Comparison of ENCODE assay signal across 18 cellular contexts in the genomic region with DNA sequence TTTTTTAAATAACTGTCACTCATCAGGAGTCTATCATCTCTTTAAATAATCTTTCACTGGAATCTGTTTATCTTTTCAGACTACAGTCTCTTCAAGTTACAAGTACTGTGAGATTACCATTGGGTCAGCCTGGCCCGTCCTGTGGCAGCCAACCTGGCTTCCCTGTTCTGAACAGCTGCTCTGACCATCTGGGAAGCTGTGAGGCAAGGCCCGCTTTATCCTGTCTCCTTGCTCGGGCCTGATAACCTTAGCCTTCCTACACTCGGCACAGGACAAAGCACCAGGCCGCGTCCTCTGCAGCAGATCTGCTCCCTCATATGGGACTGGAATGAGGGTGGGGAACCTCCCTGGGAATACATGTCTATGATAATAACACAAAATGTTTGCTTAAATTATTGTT.
DNase-seq lines count a peak whose midpoint lies in the region; ATAC-seq and TF ChIP-seq lines count a peak whose summit lies in the region.
"Had no signal": no experiment of that assay in that cellular context is flagged by ENCODE, and none has a peak within 500 bp of the region (broad histone marks: within the 10 kb centered on the region; RNA-seq: fewer than 3 reads in every experiment).

No MANE protein-coding gene starts in this region.

- DNase-seq in GM23338 (ENCODE audit: low spot score) (peak; percentile 42), NCI-H2171 (lab: John Stamatoyannopoulos, UW) (peak; percentile 17), adrenal gland (peak in 2 of 7 donors; percentile 18 to 20), prostate gland (ENCODE audit: low spot score) (no peak), hypothalamus (lab: John Stamatoyannopoulos, UW) (no peak)
- DNase-seq: activated T-cell treated with anti-CD3 and anti-CD28 coated beads, Interleukin-2, amount 50 U/mL, for 4 hours; CD8-positive, alpha-beta memory T cell; effector memory CD8-positive, alpha-beta T cell; left colon; MG63; NCI-H2227 treated with DMSO at 0.1 percent for 48 hours; stimulated activated CD4-positive, alpha-beta T cell treated with anti-CD3 and anti-CD28 coated beads, Interleukin-12 subunit alpha, Interleukin-12 subunit beta, amount 100 ng/mL, for 4 hours; thyroid gland had no signal

- no peaks in the 10 kb centered on the region for H3K9me2 ChIP-seq in GM23338 (ENCODE audit: insufficient read depth)

- peaks cover 4% of the 10 kb centered on the region; the same call in 2 of the 3 replicates for H3K36me3 Mint-ChIP-seq in GM23338 (ENCODE audit: low read depth)
- H3K36me3 Mint-ChIP-seq: brain had no signal

- H2AFZ ChIP-seq in GM23338: no peak overlapping the region

- H3F3A ChIP-seq in GM23338 (replicated peaks; ENCODE audit: low read depth): no peaks in the 10 kb centered on the region

- ATAC-seq in GM23338 (peak; percentile 65), HG03045 (IDR thresholded peaks at IDR 0.05; ENCODE audit: unreplicated experiment) (no peak), HG02870 (IDR thresholded peaks at IDR 0.05; ENCODE audit: unreplicated experiment) (no peak)
- ATAC-seq: activated T-cell treated with anti-CD3 and anti-CD28 coated beads, Interleukin-2, amount 50 U/mL, for 4 hours; effector memory CD8-positive, alpha-beta T cell; left colon had no signal

- H3K4me1 Mint-ChIP-seq in GM23338: peaks cover 49% of the 10 kb centered on the region

- H3K9me3 ChIP-seq in adrenal gland (replicated peaks in 1 of 3): no peaks in the 10 kb centered on the region
- no peaks in the 10 kb centered on the region for H3K9me3 ChIP-seq in mesodermal cell (ENCODE audit: control insufficient read depth, low read length)
- H3K9me3 ChIP-seq in prostate gland: no peaks in the 10 kb centered on the region
- H3K9me3 ChIP-seq: HAP-1, MG63, thyroid gland had no signal

- H3K27me3 ChIP-seq in GM23338 (ENCODE audit: insufficient read depth): no peaks in the 10 kb centered on the region
- H3K27me3 ChIP-seq in adrenal gland: no peaks in the 10 kb centered on the region
- no peaks in the 10 kb centered on the region for H3K27me3 ChIP-seq in prostate gland (replicated peaks; ENCODE audit: insufficient read depth)
- H3K27me3 ChIP-seq: MG63, thyroid gland had no signal

- peak overlapping the region; percentile 71; the same call in 1 of the 2 replicates for H3K27ac Mint-ChIP-seq in GM23338

- TF ChIP-seq CTCF in GM23338 (conservative IDR thresholded peaks at IDR 0.05; ENCODE audit: low read depth in 2 of 2) (no peak), adrenal gland (IDR thresholded peaks at IDR 0.05) (no peak), prostate gland (IDR thresholded peaks at IDR 0.05) (no peak)

- H3K4me3 ChIP-seq in GM23338 (no peak overlapping the region), adrenal gland (no peak overlapping the region), mesodermal cell (ENCODE audit: extremely low read depth, insufficient read depth, low read length, poor library complexity, severe bottlenecking) (no peak overlapping the region), prostate gland (no peak overlapping the region)
- H3K4me3 ChIP-seq: HAP-1, MG63, thyroid gland had no signal

- peaks cover 51% of the 10 kb centered on the region for H3K4me1 ChIP-seq in GM23338 (ENCODE audit: insufficient read depth)
- H3K4me1 ChIP-seq in adrenal gland (replicated peaks in 1 of 2): peaks cover 25 to 31% of the 10 kb centered on the region in 2 donors
- H3K4me1 ChIP-seq in mesodermal cell (ENCODE audit: control insufficient read depth, insufficient read depth, low read length, poor library complexity, severe bottlenecking): peaks cover 29% of the 10 kb centered on the region
- no peaks in the 10 kb centered on the region for H3K4me1 ChIP-seq in prostate gland (replicated peaks)
- H3K4me1 ChIP-seq: thyroid gland had no signal

- peaks cover 3% of the 10 kb centered on the region; the same call in 1 of the 3 replicates for H3K9me3 Mint-ChIP-seq in GM23338
- H3K9me3 Mint-ChIP-seq: activated T-cell treated with anti-CD3 and anti-CD28 coated beads, Interleukin-2, amount 50 U/mL, for 4 hours; brain; CD8-positive, alpha-beta memory T cell; effector memory CD8-positive, alpha-beta T cell had no signal

- WGBS in adrenal gland, 4 donors: 82 to 92% (median 83%) methylated on average over 6 of the region's 6 CpGs
- 75 to 89% methylated on average over 3 of the region's 6 CpGs for WGBS in mesodermal cell (ENCODE audit: insufficient coverage in 2 of 2), 2 experiments
- WGBS in prostate gland: 82% methylated on average over 6 of the region's 6 CpGs

- peaks cover 38% of the 10 kb centered on the region for H3K79me2 ChIP-seq in GM23338 (replicated peaks; ENCODE audit: insufficient read depth)

- no peaks in the 10 kb centered on the region for H3K27me3 Mint-ChIP-seq in GM23338 (ENCODE audit: insufficient read depth, low read depth, poor library complexity)
- H3K27me3 Mint-ChIP-seq: brain had no signal

- TF ChIP-seq POLR2A in adrenal gland (IDR thresholded peaks at IDR 0.05) (no peak), prostate gland (IDR thresholded peaks at IDR 0.05) (no peak)

- no peak overlapping the region for H3K4me3 Mint-ChIP-seq in GM23338
- H3K4me3 Mint-ChIP-seq: activated T-cell treated with anti-CD3 and anti-CD28 coated beads, Interleukin-2, amount 50 U/mL, for 4 hours; brain had no signal

- intact Hi-C loops in adrenal gland (cut with DNase I): no loop called here
- intact Hi-C loops in prostate gland (cut with DNase I): no loop called here

- H3K27ac ChIP-seq in GM23338 (ENCODE audit: low read depth): peak overlapping the region; percentile 94; the same call in 1 of the 2 replicates
- peak overlapping the region in 4 of 5 donors; percentile 76 to 94 (median 88) for H3K27ac ChIP-seq in adrenal gland
- peak overlapping the region; percentile 32 for H3K27ac ChIP-seq in mesodermal cell (ENCODE audit: low read depth, low read length, severe bottlenecking)
- no peak overlapping the region for H3K27ac ChIP-seq in prostate gland
- H3K27ac ChIP-seq: thyroid gland had no signal

- H3K36me3 ChIP-seq in GM23338 (ENCODE audit: insufficient read depth) (no peaks in the 10 kb centered on the region), adrenal gland (replicated peaks in 1 of 2) (no peaks in the 10 kb centered on the region), mesodermal cell (ENCODE audit: control insufficient read depth, insufficient read depth, low read length) (peaks cover 3% of the 10 kb centered on the region), prostate gland (no peaks in the 10 kb centered on the region)
- H3K36me3 ChIP-seq: HAP-1, thyroid gland had no signal

- H4K20me1 ChIP-seq in GM23338 (replicated peaks; ENCODE audit: insufficient read depth): no peaks in the 10 kb centered on the region

- H3K4me2 ChIP-seq in GM23338: no peak overlapping the region

TF ChIP-seq in GM23338, 12 proteins besides CTCF, POLR2A, EP300 and RAD21 (continues in another document):
- TF ChIP-seq JUNB (IDR thresholded peaks at IDR 0.05; ENCODE audit: unreplicated experiment) (no peak), NANOG (IDR thresholded peaks at IDR 0.05; ENCODE audit: borderline replicate concordance) (no peak), CREB1 (CRISPR knock-in tag; IDR thresholded peaks at IDR 0.05; ENCODE audit: low read depth) (no peak), STAT1 (IDR thresholded peaks at IDR 0.05; ENCODE audit: unreplicated experiment) (no peak)
- TF ChIP-seq, protein P1, sequence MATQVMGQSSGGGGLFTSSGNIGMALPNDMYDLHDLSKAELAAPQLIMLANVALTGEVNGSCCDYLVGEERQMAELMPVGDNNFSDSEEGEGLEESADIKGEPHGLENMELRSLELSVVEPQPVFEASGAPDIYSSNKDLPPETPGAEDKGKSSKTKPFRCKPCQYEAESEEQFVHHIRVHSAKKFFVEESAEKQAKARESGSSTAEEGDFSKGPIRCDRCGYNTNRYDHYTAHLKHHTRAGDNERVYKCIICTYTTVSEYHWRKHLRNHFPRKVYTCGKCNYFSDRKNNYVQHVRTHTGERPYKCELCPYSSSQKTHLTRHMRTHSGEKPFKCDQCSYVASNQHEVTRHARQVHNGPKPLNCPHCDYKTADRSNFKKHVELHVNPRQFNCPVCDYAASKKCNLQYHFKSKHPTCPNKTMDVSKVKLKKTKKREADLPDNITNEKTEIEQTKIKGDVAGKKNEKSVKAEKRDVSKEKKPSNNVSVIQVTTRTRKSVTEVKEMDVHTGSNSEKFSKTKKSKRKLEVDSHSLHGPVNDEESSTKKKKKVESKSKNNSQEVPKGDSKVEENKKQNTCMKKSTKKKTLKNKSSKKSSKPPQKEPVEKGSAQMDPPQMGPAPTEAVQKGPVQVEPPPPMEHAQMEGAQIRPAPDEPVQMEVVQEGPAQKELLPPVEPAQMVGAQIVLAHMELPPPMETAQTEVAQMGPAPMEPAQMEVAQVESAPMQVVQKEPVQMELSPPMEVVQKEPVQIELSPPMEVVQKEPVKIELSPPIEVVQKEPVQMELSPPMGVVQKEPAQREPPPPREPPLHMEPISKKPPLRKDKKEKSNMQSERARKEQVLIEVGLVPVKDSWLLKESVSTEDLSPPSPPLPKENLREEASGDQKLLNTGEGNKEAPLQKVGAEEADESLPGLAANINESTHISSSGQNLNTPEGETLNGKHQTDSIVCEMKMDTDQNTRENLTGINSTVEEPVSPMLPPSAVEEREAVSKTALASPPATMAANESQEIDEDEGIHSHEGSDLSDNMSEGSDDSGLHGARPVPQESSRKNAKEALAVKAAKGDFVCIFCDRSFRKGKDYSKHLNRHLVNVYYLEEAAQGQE (IDR thresholded peaks at IDR 0.05; ENCODE audit: unreplicated experiment): no peak

Comparison
In these comparisons a context has a peak if more than half of its experiments do, and no peak if none do; other contexts are left out.
1. DNase-seq: peak in GM23338 (single experiment) and NCI-H2171 (single experiment); none in prostate gland (single experiment) and hypothalamus (0 of 51).
2. H3K27ac ChIP-seq: peak in GM23338 (single experiment), adrenal gland (4 of 5) and mesodermal cell (single experiment); none in prostate gland (0 of 2).